In genomic region chr16:81457326-81458133, GRCh38 we compare ENCODE assay signal across 9 cellular contexts. TPM values are rescaled to one million over a fixed set of nuclear protein-coding genes. Genes with fewer than 3 reads are reported as not detected.
A peak's percentile ranks its signal among the peaks of the same experiment; 100 is the strongest.
DNase-seq lines count a peak whose midpoint lies in the region; ATAC-seq and TF ChIP-seq lines count a peak whose summit lies in the region.
"Had no signal": no experiment of that assay in that cellular context is flagged by ENCODE, and none has a peak within 500 bp of the region (broad histone marks: within the 10 kb centered on the region; RNA-seq: fewer than 3 reads in every experiment).

No MANE protein-coding gene starts in this region.

- H3K27ac Mint-ChIP-seq in activated naive CD8-positive, alpha-beta T cell treated with anti-CD3 and anti-CD28 coated beads for 36 hours, result peak overlapping the region; percentile 21
- H3K27ac Mint-ChIP-seq in type B pancreatic cell, result peak overlapping the region; percentile 71

- peaks cover 20% of the 10 kb centered on the region for H3K36me3 Mint-ChIP-seq in activated naive CD8-positive, alpha-beta T cell treated with anti-CD3 and anti-CD28 coated beads for 36 hours
- H3K36me3 Mint-ChIP-seq in type B pancreatic cell, result peaks cover 24% of the 10 kb centered on the region

- H3K27me3 Mint-ChIP-seq in activated naive CD8-positive, alpha-beta T cell treated with anti-CD3 and anti-CD28 coated beads for 36 hours, result no peaks in the 10 kb centered on the region
- no peaks in the 10 kb centered on the region for H3K27me3 Mint-ChIP-seq in type B pancreatic cell

- no peaks in the 10 kb centered on the region for H3K9me3 Mint-ChIP-seq in activated naive CD8-positive, alpha-beta T cell treated with anti-CD3 and anti-CD28 coated beads for 36 hours
- no peaks in the 10 kb centered on the region for H3K9me3 Mint-ChIP-seq in type B pancreatic cell

- intact Hi-C loops in left cardiac atrium (cut with DNase I), result no loop called here
- intact Hi-C loops in Right ventricle myocardium inferior (cut with DNase I), result no loop called here

- H3K4me3 Mint-ChIP-seq in activated naive CD8-positive, alpha-beta T cell treated with anti-CD3 and anti-CD28 coated beads for 36 hours, result no peak overlapping the region
- no peak overlapping the region for H3K4me3 Mint-ChIP-seq in type B pancreatic cell

- DNase-seq in left cardiac atrium, result no peak
- no peak for DNase-seq in Right ventricle myocardium inferior (ENCODE audit: missing footprints)
- DNase-seq in activated naive CD8-positive, alpha-beta T cell treated with anti-CD3 and anti-CD28 coated beads for 36 hours, result no peak
- DNase-seq in iPS-NIHi7 (ENCODE audit: extremely low spot score), result peak; percentile 71
- DNase-seq in type B pancreatic cell (ENCODE audit: extremely low spot score, unreplicated experiment), result no peak
- DNase-seq in NCI-H2081 treated with DMSO at 0.1 percent for 48 hours (lab: John Stamatoyannopoulos, UW), result no peak
- no peak for DNase-seq in T-helper 9 cell
- DNase-seq: DND-41 had no signal

- ATAC-seq in left cardiac atrium (peak; percentile 50 to 71), Right ventricle myocardium inferior (no peak), GM19324 (IDR thresholded peaks at IDR 0.05; ENCODE audit: low FRiP score, unreplicated experiment) (no peak)

- peaks cover 44% of the 10 kb centered on the region for H3K4me1 Mint-ChIP-seq in activated naive CD8-positive, alpha-beta T cell treated with anti-CD3 and anti-CD28 coated beads for 36 hours
- peaks cover 60% of the 10 kb centered on the region for H3K4me1 Mint-ChIP-seq in type B pancreatic cell (ENCODE audit: unreplicated experiment)

- no peak for TF ChIP-seq CTCF in type B pancreatic cell (conservative IDR thresholded peaks at IDR 0.05)

RNA-seq across cellular contexts. Expression of gene CMIP, which starts 12.9 kb away (rescaled TPM):
- total RNA-seq in left cardiac atrium (10 to 100 TPM; 18.1 to 34.9 TPM), Right ventricle myocardium inferior (10.5 TPM), type B pancreatic cell (ENCODE audit: low replicate concordance) (46.6 and 51.4 TPM in 2 replicates)
- 10 to 100 TPM; 28.1 to 29.7 TPM for total RNA-seq in activated naive CD8-positive, alpha-beta T cell treated with anti-CD3 and anti-CD28 coated beads for 36 hours

Comparison
In these comparisons a context has a peak if more than half of its experiments do, and no peak if none do; other contexts are left out.
1. ATAC-seq: peak in left cardiac atrium (2 of 2); none in Right ventricle myocardium inferior (single experiment) and GM19324 (single experiment).